Comparison of ENCODE assay signal across 8 cellular contexts in genomic region chr1:153633161-153633746, GRCh38. TPM values are rescaled to one million over a fixed set of nuclear protein-coding genes. Genes with fewer than 3 reads are reported as not detected.
DNase-seq lines count a peak whose midpoint lies in the region; TF ChIP-seq lines count a peak whose summit lies in the region.

No MANE protein-coding gene starts in this region.

- H3K9ac ChIP-seq in neural progenitor cell, result no peak overlapping the region

- H3K4me2 ChIP-seq in neural progenitor cell, result peak overlapping the region; percentile 41

- TF ChIP-seq CTCF in GM13976 (IDR thresholded peaks at IDR 0.05; ENCODE audit: borderline replicate concordance, control extremely low read depth, extremely low read depth, insufficient read depth, missing control alignments) (no peak), endothelial cell (IDR thresholded peaks at IDR 0.05; ENCODE audit: unreplicated experiment) (no peak), neural progenitor cell (IDR thresholded peaks at IDR 0.05) (no peak)

- H3K27me3 Mint-ChIP-seq in endothelial cell (ENCODE audit: unreplicated experiment), result peaks cover 12% of the 10 kb centered on the region
- peaks cover 4% of the 10 kb centered on the region for H3K27me3 Mint-ChIP-seq in neural progenitor cell (ENCODE audit: insufficient read depth, low read depth)

- H3F3A ChIP-seq in neural progenitor cell (ENCODE audit: low read depth), result peaks cover 16% of the 10 kb centered on the region

- H4K20me1 ChIP-seq in neural progenitor cell (ENCODE audit: low read depth), result peaks cover 27% of the 10 kb centered on the region

- H3K9me3 Mint-ChIP-seq in endothelial cell (ENCODE audit: unreplicated experiment) (peaks cover 6% of the 10 kb centered on the region), neural progenitor cell (no peaks in the 10 kb centered on the region)

- in situ Hi-C loops in GM13976 (cut with MboI; ENCODE audit: low sequenced_read_pairs, unreplicated experiment), result no loop called here

- H3K27me3 ChIP-seq in neural progenitor cell, result no peaks in the 10 kb centered on the region

- H3K4me3 Mint-ChIP-seq in endothelial cell (ENCODE audit: unreplicated experiment), result peak overlapping the region; percentile 99
- H3K4me3 Mint-ChIP-seq in neural progenitor cell, result peak overlapping the region; percentile 94

- H3K4me1 Mint-ChIP-seq in endothelial cell (ENCODE audit: unreplicated experiment) (peaks cover 19% of the 10 kb centered on the region), neural progenitor cell (peaks cover 26% of the 10 kb centered on the region)

- peak overlapping the region; percentile 14 for H2AFZ ChIP-seq in neural progenitor cell (replicated peaks)

- H3K27ac Mint-ChIP-seq in endothelial cell (ENCODE audit: unreplicated experiment) (peak overlapping the region; percentile 98), neural progenitor cell (no peak overlapping the region)

- peak overlapping the region; percentile 68 for H3K4me3 ChIP-seq in neural progenitor cell

- H3K79me2 ChIP-seq in neural progenitor cell (ENCODE audit: low read depth), result peaks cover 43% of the 10 kb centered on the region

- peak; percentile 25 for DNase-seq in GM13976 (ENCODE audit: low spot score)
- DNase-seq in NCI-H345 (lab: John Stamatoyannopoulos, UW), result peak; percentile 74
- no peak for DNase-seq in endothelial cell (ENCODE audit: low spot score)
- DNase-seq in neural progenitor cell (ENCODE audit: low spot score), result no peak
- DNase-seq in NK-92 treated with Interleukin-12 subunit alpha and Interleukin-12 subunit beta, amount 100 ng/mL, for 24 hours (lab: John Stamatoyannopoulos, UW), result no peak
- DNase-seq in Kasumi-1 (lab: John Stamatoyannopoulos, UW), result no peak
- no peak for DNase-seq in AG08396 (ENCODE audit: low spot score)
- no peak for DNase-seq in central memory CD4-positive, alpha-beta T cell

- H3K4me1 ChIP-seq in neural progenitor cell, result peaks cover 14% of the 10 kb centered on the region

- H3K27ac ChIP-seq in neural progenitor cell, result no peak overlapping the region

- H3K36me3 ChIP-seq in neural progenitor cell, result peaks cover 22% of the 10 kb centered on the region

- no peaks in the 10 kb centered on the region for H3K9me3 ChIP-seq in neural progenitor cell (ENCODE audit: low read depth)

- peaks cover 26% of the 10 kb centered on the region for H3K36me3 Mint-ChIP-seq in endothelial cell (ENCODE audit: low read depth, unreplicated experiment)
- H3K36me3 Mint-ChIP-seq in neural progenitor cell, result peaks cover 17% of the 10 kb centered on the region

RNA-seq across cellular contexts. Expression of gene CHTOP, which starts 0.6 kb away (rescaled TPM):
- total RNA-seq in endothelial cell (ENCODE audit: unreplicated experiment), result 59.3 TPM
- total RNA-seq in neural progenitor cell (ENCODE audit: low replicate concordance), result 96.1 and 104 TPM in 2 replicates

RNA-seq across cellular contexts. Expression of gene S100A1, which starts 5.0 kb away (rescaled TPM):
- total RNA-seq in endothelial cell (ENCODE audit: unreplicated experiment) (not detected), neural progenitor cell (ENCODE audit: low replicate concordance) (0.74 TPM in 1 of 2 replicates, not detected in the other)

RNA-seq across cellular contexts. Expression of gene S100A13, which starts 5.9 kb away (rescaled TPM):
- total RNA-seq in endothelial cell (ENCODE audit: unreplicated experiment) (152 TPM), neural progenitor cell (ENCODE audit: low replicate concordance) (78.9 and 87.4 TPM in 2 replicates)

RNA-seq across cellular contexts. Expression of gene S100A14, which starts 17.1 kb away (rescaled TPM):
- total RNA-seq in endothelial cell (ENCODE audit: unreplicated experiment) (not detected), neural progenitor cell (ENCODE audit: low replicate concordance) (not detected in 2 replicates)

RNA-seq across cellular contexts. Expression of gene S100A16, which starts 20.3 kb away (rescaled TPM):
- total RNA-seq in endothelial cell (ENCODE audit: unreplicated experiment) (363 TPM), neural progenitor cell (ENCODE audit: low replicate concordance) (12.4 and 13.1 TPM in 2 replicates)

Comparison
In these comparisons a context has a peak if more than half of its experiments do, and no peak if none do; other contexts are left out.
1. DNase-seq: peak in GM13976 (single experiment) and NCI-H345 (single experiment); none in endothelial cell (single experiment), neural progenitor cell (single experiment), NK-92 treated with Interleukin-12 subunit alpha and Interleukin-12 subunit beta, amount 100 ng/mL, for 24 hours (single experiment), Kasumi-1 (0 of 2), AG08396 (single experiment) and central memory CD4-positive, alpha-beta T cell (single experiment).